In genomic region chr3:186162221-186162620, GRCh38 we compare ENCODE assay signal across 13 cellular contexts. TPM values are rescaled to one million over a fixed set of nuclear protein-coding genes. Genes with fewer than 3 reads are reported as not detected.
DNase-seq lines count a peak whose midpoint lies in the region; ATAC-seq and TF ChIP-seq lines count a peak whose summit lies in the region.
"Had no signal": no experiment of that assay in that cellular context is flagged by ENCODE, and none has a peak within 500 bp of the region (broad histone marks: within the 10 kb centered on the region; RNA-seq: fewer than 3 reads in every experiment).

No MANE protein-coding gene starts in this region.

- H3K9me2 ChIP-seq in Karpas-422 (replicated peaks; ENCODE audit: insufficient read depth, low read length) = no peaks in the 10 kb centered on the region

- H3K4me3 ChIP-seq in Karpas-422 (ENCODE audit: low read length) = no peak overlapping the region
- no peak overlapping the region for H3K4me3 ChIP-seq in lung
- H3K4me3 ChIP-seq: pancreas had no signal

- H3K4me1 Mint-ChIP-seq in CD14-positive monocyte = peaks cover 11% of the 10 kb centered on the region

- H3K79me2 ChIP-seq in Karpas-422 (ENCODE audit: low read length) = no peaks in the 10 kb centered on the region

- H3K9ac ChIP-seq in Karpas-422 (ENCODE audit: low read length) = no peak overlapping the region

- no peak overlapping the region for H3K27ac ChIP-seq in Karpas-422 (ENCODE audit: low read length)
- H3K27ac ChIP-seq in lung (ENCODE audit: low read depth in 1 of 2, low read length in 1 of 2) = no peak overlapping the region
- H3K27ac ChIP-seq in foreskin keratinocyte = no peak overlapping the region
- H3K27ac ChIP-seq: pancreas had no signal

- DNase-seq in CD14-positive monocyte (ENCODE audit: low spot score) = peak; percentile 77
- peak; percentile 65 for DNase-seq in Karpas-422
- DNase-seq in amniotic epithelial cell (ENCODE audit: low read depth) = peak; percentile 70
- peak; percentile 37 for DNase-seq in lung (ENCODE audit: low spot score)
- no peak for DNase-seq in foreskin keratinocyte
- no peak for DNase-seq in GM13977 (ENCODE audit: low spot score)
- no peak for DNase-seq in NCI-H748 treated with DMSO at 0.1 percent for 48 hours (lab: John Stamatoyannopoulos, UW)
- DNase-seq: activated naive CD4-positive, alpha-beta T cell; hippocampal formation; NCI-H2227 treated with DMSO at 0.1 percent for 48 hours had no signal

- H3K27me3 Mint-ChIP-seq in CD14-positive monocyte (ENCODE audit: low read depth in 3 of 3) = no peaks in the 10 kb centered on the region
- H3K27me3 Mint-ChIP-seq: memory B cell had no signal

- ATAC-seq in lung (ENCODE audit: insufficient read depth, low FRiP score) (peak; percentile 62), HG02798 (IDR thresholded peaks at IDR 0.05; ENCODE audit: poor library complexity, unreplicated experiment) (no peak), foreskin keratinocyte (no peak)

- no peaks in the 10 kb centered on the region for H4K20me1 ChIP-seq in Karpas-422 (ENCODE audit: insufficient read depth, low read depth, low read length)

- no peak overlapping the region for H3K4me2 ChIP-seq in Karpas-422 (ENCODE audit: low read depth, low read length, poor library complexity, severe bottlenecking)

- no peaks in the 10 kb centered on the region for H3K36me3 ChIP-seq in Karpas-422 (ENCODE audit: insufficient read depth, low read length)
- no peaks in the 10 kb centered on the region for H3K36me3 ChIP-seq in lung (ENCODE audit: control insufficient read depth in 2 of 2, insufficient read depth in 2 of 2, low read length in 2 of 2)
- H3K36me3 ChIP-seq: pancreas had no signal

- H3K27ac Mint-ChIP-seq in CD14-positive monocyte = peak overlapping the region in 6 of 7 donors; percentile 59 to 88 (median 76)
- H3K27ac Mint-ChIP-seq: memory B cell had no signal

- TF ChIP-seq CTCF in CD14-positive monocyte (IDR thresholded peaks at IDR 0.05) = no peak
- no peak for TF ChIP-seq CTCF in lung (IDR thresholded peaks at IDR 0.05; ENCODE audit: control extremely low read depth, extremely low read depth)
- TF ChIP-seq CTCF in foreskin keratinocyte (conservative IDR thresholded peaks at IDR 0.05) = no peak
- no peak for TF ChIP-seq CTCF in GM13977 (IDR thresholded peaks at IDR 0.05; ENCODE audit: extremely low read depth, insufficient read depth, missing control alignments)

- peaks cover 65 to 77% of the 10 kb centered on the region in 2 donors for H3K36me3 Mint-ChIP-seq in CD14-positive monocyte

- H3K9me3 ChIP-seq in Karpas-422 (ENCODE audit: low read length) (no peaks in the 10 kb centered on the region), lung (ENCODE audit: control insufficient read depth in 2 of 2, insufficient read depth in 1 of 2, low read length in 1 of 2) (peaks cover 0 to 2% of the 10 kb centered on the region in 2 donors)
- H3K9me3 ChIP-seq: pancreas had no signal

- intact Hi-C loops in CD14-positive monocyte (cut with micrococcal nuclease) = loop anchor here in 1 of 2 donors (5.0 kb wide), 1 partner anchor 50 kb away; no protein-coding TSS in a partner anchor

- H3K4me3 Mint-ChIP-seq in CD14-positive monocyte = peak overlapping the region in 1 of 2 donors; percentile 54
- H3K4me3 Mint-ChIP-seq: memory B cell had no signal

- H3K4me1 ChIP-seq in Karpas-422 (ENCODE audit: low read length) (no peaks in the 10 kb centered on the region), lung (ENCODE audit: control insufficient read depth in 2 of 2, insufficient read depth in 2 of 2, low read length in 2 of 2) (no peaks in the 10 kb centered on the region), foreskin keratinocyte (no peaks in the 10 kb centered on the region)
- H3K4me1 ChIP-seq: pancreas had no signal

- in situ Hi-C loops in GM13977 (cut with MboI; ENCODE audit: low pct_unique_long_range_greater_than_20kb, low sequenced_read_pairs, unreplicated experiment) = no loop called here

- WGBS in lung, 2 donors = 68 to 78% methylated on average over 6 of the region's 6 CpGs

- H2AFZ ChIP-seq in Karpas-422 (ENCODE audit: low read length) = no peak overlapping the region

- 0 out of 2 replicates have a peak, but pooled peaks cover 4% of the 10 kb centered on the region for H3K27me3 ChIP-seq in Karpas-422 (ENCODE audit: low read length)
- H3K27me3 ChIP-seq in lung (ENCODE audit: control insufficient read depth, insufficient read depth) = no peaks in the 10 kb centered on the region
- H3K27me3 ChIP-seq in foreskin keratinocyte = peaks cover 37% of the 10 kb centered on the region
- H3K27me3 ChIP-seq: pancreas had no signal

- H3K9me3 Mint-ChIP-seq in CD14-positive monocyte = no peaks in the 10 kb centered on the region

RNA-seq across cellular contexts. Expression of gene ETV5, which starts 53.3 kb away (rescaled TPM):
- polyA plus RNA-seq in CD14-positive monocyte (1 to 10 TPM in 1 of 2 donors, under 1 TPM in 1; 0.07 to 1.2 TPM), lung (10 to 100 TPM; 12.5 to 13.5 TPM), foreskin keratinocyte (23.4 and 24.5 TPM in 2 replicates)
- total RNA-seq in Karpas-422 (2014; rRNA removed; shearing (Covaris generic); ENCODE audit: low replicate concordance) = 85.1 and 111 TPM in 2 replicates
- total RNA-seq in lung (10 to 100 TPM; 32.5 to 53.9 TPM), foreskin keratinocyte (46.8 and 53.6 TPM in 2 replicates)

Comparison
In these comparisons a context has a peak if more than half of its experiments do, and no peak if none do; other contexts are left out.
1. DNase-seq: peak in CD14-positive monocyte (single experiment), Karpas-422 (single experiment), amniotic epithelial cell (single experiment) and lung (single experiment); none in foreskin keratinocyte (0 of 2), GM13977 (single experiment) and NCI-H748 treated with DMSO at 0.1 percent for 48 hours (single experiment).